Comparison of ENCODE assay signal across 8 cellular contexts in the genomic region with DNA sequence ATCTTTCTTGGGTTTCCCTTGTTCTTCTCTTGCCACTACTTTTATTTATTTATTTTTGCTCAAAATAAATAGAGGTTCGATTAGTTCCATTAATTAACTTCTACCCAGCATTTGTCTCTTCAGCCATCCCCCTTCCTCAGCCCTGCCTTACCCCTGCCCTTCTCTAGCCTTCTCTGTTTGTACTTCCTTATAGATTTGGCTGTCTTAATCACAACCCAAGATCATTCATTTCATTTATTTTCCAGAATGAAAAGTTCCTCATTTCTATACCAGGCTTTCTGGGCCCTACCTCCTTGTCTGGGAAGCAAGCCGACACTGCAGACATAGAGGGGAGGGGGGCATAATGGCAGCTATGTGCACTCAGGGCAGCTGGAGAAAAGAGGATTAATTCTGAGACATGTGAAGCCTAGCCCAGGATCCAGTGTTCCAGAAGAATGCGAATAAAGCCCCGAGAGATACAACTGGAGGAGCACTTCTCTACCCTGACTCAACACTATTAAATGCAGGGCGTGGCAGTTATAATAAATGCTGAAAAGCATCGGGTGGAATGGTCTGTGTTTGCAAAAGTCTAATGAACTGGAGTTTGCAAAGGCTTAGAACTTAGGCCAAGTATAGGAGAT. TPM values are rescaled to one million over a fixed set of nuclear protein-coding genes. Genes with fewer than 3 reads are reported as not detected.
DNase-seq lines count a peak whose midpoint lies in the region; ATAC-seq and TF ChIP-seq lines count a peak whose summit lies in the region.

No MANE protein-coding gene starts in this region.

- peaks cover 2% of the 10 kb centered on the region for H3K36me3 Mint-ChIP-seq in CD8-positive, alpha-beta T cell
- H3K36me3 Mint-ChIP-seq in dendritic cell treated with granulocyte-macrophage colony-stimulating factor and Interleukin-4, amounts not matched to agents 40 ng/mL and 50 ng/mL, for 4 days (ENCODE audit: low read depth), result peaks cover 6% of the 10 kb centered on the region
- H3K36me3 Mint-ChIP-seq in natural killer cell (no peaks in the 10 kb centered on the region), endothelial cell (ENCODE audit: low read depth, unreplicated experiment) (peaks cover 9% of the 10 kb centered on the region)

- peak overlapping the region; percentile 98 for H3K27ac Mint-ChIP-seq in CD8-positive, alpha-beta T cell
- peak overlapping the region; percentile 99 for H3K27ac Mint-ChIP-seq in dendritic cell treated with granulocyte-macrophage colony-stimulating factor and Interleukin-4, amounts not matched to agents 40 ng/mL and 50 ng/mL, for 4 days
- H3K27ac Mint-ChIP-seq in natural killer cell, result peak overlapping the region; percentile 96 to 98
- no peak overlapping the region for H3K27ac Mint-ChIP-seq in endothelial cell (ENCODE audit: unreplicated experiment)

- no peaks in the 10 kb centered on the region for H3K9me3 ChIP-seq in CD8-positive, alpha-beta T cell (ENCODE audit: low read length)

- CTCF ChIA-PET in CD8-positive, alpha-beta T cell (lab: Charles Lee), result interaction anchor here (1.5 to 3.3 kb wide), 3 partner anchors 7 to 62 kb away, joined by 4 to 15 read pairs (median 12); no protein-coding TSS in a partner anchor

- no peaks in the 10 kb centered on the region for H3K9me3 Mint-ChIP-seq in CD8-positive, alpha-beta T cell
- H3K9me3 Mint-ChIP-seq in dendritic cell treated with granulocyte-macrophage colony-stimulating factor and Interleukin-4, amounts not matched to agents 40 ng/mL and 50 ng/mL, for 4 days, result no peaks in the 10 kb centered on the region
- H3K9me3 Mint-ChIP-seq in natural killer cell, result no peaks in the 10 kb centered on the region
- no peaks in the 10 kb centered on the region for H3K9me3 Mint-ChIP-seq in endothelial cell (ENCODE audit: unreplicated experiment)

- DNase-seq in CD8-positive, alpha-beta T cell, result peak in 1 of 7 experiments; percentile 46
- peak; percentile 26 to 60 for DNase-seq in NCI-H524 (lab: John Stamatoyannopoulos, UW)
- peak; percentile 9 for DNase-seq in natural killer cell
- no peak for DNase-seq in NCI-H69 (lab: John Stamatoyannopoulos, UW)
- DNase-seq in endothelial cell (ENCODE audit: low spot score), result no peak
- DNase-seq in COR-L47 (lab: John Stamatoyannopoulos, UW), result no peak

- H3K4me3 Mint-ChIP-seq in CD8-positive, alpha-beta T cell, result peak overlapping the region; percentile 66
- peak overlapping the region; percentile 77 for H3K4me3 Mint-ChIP-seq in dendritic cell treated with granulocyte-macrophage colony-stimulating factor and Interleukin-4, amounts not matched to agents 40 ng/mL and 50 ng/mL, for 4 days
- peak overlapping the region; percentile 87 for H3K4me3 Mint-ChIP-seq in natural killer cell
- no peak overlapping the region for H3K4me3 Mint-ChIP-seq in endothelial cell (ENCODE audit: unreplicated experiment)

- ATAC-seq in CD8-positive, alpha-beta T cell, result no peak
- ATAC-seq in natural killer cell (no peak), HG02884 (IDR thresholded peaks at IDR 0.05; ENCODE audit: unreplicated experiment) (no peak)

- TF ChIP-seq CTCF in CD8-positive, alpha-beta T cell (IDR thresholded peaks at IDR 0.05), result no peak
- TF ChIP-seq CTCF in natural killer cell (IDR thresholded peaks at IDR 0.05), result no peak
- TF ChIP-seq CTCF in endothelial cell (IDR thresholded peaks at IDR 0.05; ENCODE audit: unreplicated experiment), result no peak

- no peaks in the 10 kb centered on the region for H3K27me3 Mint-ChIP-seq in CD8-positive, alpha-beta T cell (ENCODE audit: low read depth)
- H3K27me3 Mint-ChIP-seq in dendritic cell treated with granulocyte-macrophage colony-stimulating factor and Interleukin-4, amounts not matched to agents 40 ng/mL and 50 ng/mL, for 4 days, result no peaks in the 10 kb centered on the region
- H3K27me3 Mint-ChIP-seq in natural killer cell (ENCODE audit: low read depth in 2 of 2) (no peaks in the 10 kb centered on the region), endothelial cell (ENCODE audit: unreplicated experiment) (peaks cover 5% of the 10 kb centered on the region)

- H3K4me3 ChIP-seq in CD8-positive, alpha-beta T cell (ENCODE audit: low read depth, low read length), result peak overlapping the region; percentile 36

- H3K4me1 ChIP-seq in CD8-positive, alpha-beta T cell (ENCODE audit: insufficient read depth, low read length), result peaks cover 99% of the 10 kb centered on the region

- intact Hi-C loops in CD8-positive, alpha-beta T cell (cut with DNase I, micrococcal nuclease), result loop anchor here in 1 of 2 experiments (10.0 kb wide), 1 partner anchor 660 kb away; a partner anchor contains a TSS
- intact Hi-C loops in dendritic cell treated with granulocyte-macrophage colony-stimulating factor and Interleukin-4, amounts not matched to agents 40 ng/mL and 50 ng/mL, for 4 days (cut with micrococcal nuclease), result loop anchor here (2.0 to 5.0 kb wide), 2 partner anchors 54 to 368 kb away; a partner anchor contains a TSS
- intact Hi-C loops in natural killer cell (cut with micrococcal nuclease), result loop anchor here (2.0 kb wide), 1 partner anchor 360 kb away; no protein-coding TSS in a partner anchor

- H3K27me3 ChIP-seq in CD8-positive, alpha-beta T cell (ENCODE audit: insufficient read depth, low read length), result no peaks in the 10 kb centered on the region

- peak overlapping the region; percentile 77 for H3K27ac ChIP-seq in CD8-positive, alpha-beta T cell (ENCODE audit: low read depth, low read length)

- no peaks in the 10 kb centered on the region for H3K36me3 ChIP-seq in CD8-positive, alpha-beta T cell (ENCODE audit: insufficient read depth, low read length)

- POLR2A ChIA-PET in CD8-positive, alpha-beta T cell (lab: Charles Lee), result interaction anchor here (0.7 to 2.8 kb wide), 13 partner anchors 8 to 930 kb away, joined by 3 to 18 read pairs (median 5); a partner anchor contains a TSS

- peaks cover 98% of the 10 kb centered on the region for H3K4me1 Mint-ChIP-seq in CD8-positive, alpha-beta T cell (ENCODE audit: low read depth)
- peaks cover 79% of the 10 kb centered on the region for H3K4me1 Mint-ChIP-seq in dendritic cell treated with granulocyte-macrophage colony-stimulating factor and Interleukin-4, amounts not matched to agents 40 ng/mL and 50 ng/mL, for 4 days (ENCODE audit: low read depth)
- H3K4me1 Mint-ChIP-seq in natural killer cell (peaks cover 91 to 96% of the 10 kb centered on the region in 2 donors), endothelial cell (ENCODE audit: unreplicated experiment) (peaks cover 39% of the 10 kb centered on the region)

RNA-seq across cellular contexts. Expression of a gene that starts 6.4 kb away (rescaled TPM):
- total RNA-seq in CD8-positive, alpha-beta T cell, result 100 to 1,000 TPM; 672 to 688 TPM
- 100 to 1,000 TPM; 199 to 241 (median 222) TPM for total RNA-seq in natural killer cell
- total RNA-seq in endothelial cell (ENCODE audit: unreplicated experiment), result 50.4 TPM

RNA-seq across cellular contexts. Expression of a gene that starts 53.7 kb away (rescaled TPM):
- total RNA-seq in CD8-positive, alpha-beta T cell, result 10 to 100 TPM in 1 of 2 experiments, 1 to 10 TPM in 1; 9.5 to 11.1 TPM
- total RNA-seq in natural killer cell (10 to 100 TPM; 27.2 to 58.6 (median 27.7) TPM), endothelial cell (ENCODE audit: unreplicated experiment) (23.6 TPM)

RNA-seq across cellular contexts. Expression of a gene that starts 54.1 kb away (rescaled TPM):
- total RNA-seq in CD8-positive, alpha-beta T cell, result 10 to 100 TPM; 74.6 to 77.3 TPM
- 10 to 100 TPM; 81.8 to 87.6 (median 85.7) TPM for total RNA-seq in natural killer cell
- 48.9 TPM for total RNA-seq in endothelial cell (ENCODE audit: unreplicated experiment)

Comparison
In these comparisons a context has a peak if more than half of its experiments do, and no peak if none do; other contexts are left out.
1. DNase-seq: peak in NCI-H524 (2 of 2) and natural killer cell (single experiment); none in NCI-H69 (single experiment), endothelial cell (single experiment) and COR-L47 (single experiment).